Comparison of ENCODE assay signal across 1 cellular context in the genomic region with DNA sequence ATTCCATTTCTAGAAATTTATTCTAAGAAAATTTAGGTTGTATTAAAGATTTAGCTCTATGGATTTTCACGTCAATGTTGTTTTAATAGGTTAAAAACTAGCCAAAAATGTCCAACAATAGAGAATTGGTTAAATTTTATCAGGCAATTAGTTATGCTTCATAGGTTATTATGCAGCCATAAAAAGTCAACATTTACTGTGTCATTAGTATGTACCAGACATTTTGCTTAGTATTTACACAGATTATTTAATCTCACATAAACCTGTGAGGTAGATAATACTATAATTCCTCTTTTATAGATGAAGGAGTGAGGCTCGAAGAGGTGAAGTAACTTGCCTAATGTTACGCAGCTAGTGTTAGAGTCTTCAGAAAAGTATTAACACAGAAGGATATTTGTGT.
TF ChIP-seq lines count a peak whose summit lies in the region.

No MANE protein-coding gene starts in this region.

TF ChIP-seq in HepG2, 621 proteins besides CTCF, POLR2A, EP300 and RAD21 (continued from another document):
- TF ChIP-seq, protein P1, sequence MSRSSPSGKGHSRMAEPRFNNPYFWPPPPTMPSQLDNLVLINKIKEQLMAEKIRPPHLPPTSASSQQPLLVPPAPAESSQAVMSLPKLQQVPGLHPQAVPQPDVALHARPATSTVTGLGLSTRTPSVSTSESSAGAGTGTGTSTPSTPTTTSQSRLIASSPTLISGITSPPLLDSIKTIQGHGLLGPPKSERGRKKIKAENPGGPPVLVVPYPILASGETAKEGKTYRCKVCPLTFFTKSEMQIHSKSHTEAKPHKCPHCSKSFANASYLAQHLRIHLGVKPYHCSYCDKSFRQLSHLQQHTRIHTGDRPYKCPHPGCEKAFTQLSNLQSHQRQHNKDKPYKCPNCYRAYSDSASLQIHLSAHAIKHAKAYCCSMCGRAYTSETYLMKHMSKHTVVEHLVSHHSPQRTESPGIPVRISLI (CRISPR knock-in tag; IDR thresholded peaks at IDR 0.05; ENCODE audit: borderline replicate concordance) = no peak
- no peak for TF ChIP-seq NFYC (CRISPR knock-in tag; IDR thresholded peaks at IDR 0.05)
- TF ChIP-seq, protein P2, sequence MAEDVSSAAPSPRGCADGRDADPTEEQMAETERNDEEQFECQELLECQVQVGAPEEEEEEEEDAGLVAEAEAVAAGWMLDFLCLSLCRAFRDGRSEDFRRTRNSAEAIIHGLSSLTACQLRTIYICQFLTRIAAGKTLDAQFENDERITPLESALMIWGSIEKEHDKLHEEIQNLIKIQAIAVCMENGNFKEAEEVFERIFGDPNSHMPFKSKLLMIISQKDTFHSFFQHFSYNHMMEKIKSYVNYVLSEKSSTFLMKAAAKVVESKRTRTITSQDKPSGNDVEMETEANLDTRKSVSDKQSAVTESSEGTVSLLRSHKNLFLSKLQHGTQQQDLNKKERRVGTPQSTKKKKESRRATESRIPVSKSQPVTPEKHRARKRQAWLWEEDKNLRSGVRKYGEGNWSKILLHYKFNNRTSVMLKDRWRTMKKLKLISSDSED (CRISPR knock-in tag; IDR thresholded peaks at IDR 0.05) = no peak
- TF ChIP-seq ZMYM2 (CRISPR knock-in tag; IDR thresholded peaks at IDR 0.05) = no peak
- TF ChIP-seq ZNF777 (CRISPR knock-in tag; IDR thresholded peaks at IDR 0.05) = no peak
